Comparison of ENCODE assay signal across 8 cellular contexts in the genomic region with DNA sequence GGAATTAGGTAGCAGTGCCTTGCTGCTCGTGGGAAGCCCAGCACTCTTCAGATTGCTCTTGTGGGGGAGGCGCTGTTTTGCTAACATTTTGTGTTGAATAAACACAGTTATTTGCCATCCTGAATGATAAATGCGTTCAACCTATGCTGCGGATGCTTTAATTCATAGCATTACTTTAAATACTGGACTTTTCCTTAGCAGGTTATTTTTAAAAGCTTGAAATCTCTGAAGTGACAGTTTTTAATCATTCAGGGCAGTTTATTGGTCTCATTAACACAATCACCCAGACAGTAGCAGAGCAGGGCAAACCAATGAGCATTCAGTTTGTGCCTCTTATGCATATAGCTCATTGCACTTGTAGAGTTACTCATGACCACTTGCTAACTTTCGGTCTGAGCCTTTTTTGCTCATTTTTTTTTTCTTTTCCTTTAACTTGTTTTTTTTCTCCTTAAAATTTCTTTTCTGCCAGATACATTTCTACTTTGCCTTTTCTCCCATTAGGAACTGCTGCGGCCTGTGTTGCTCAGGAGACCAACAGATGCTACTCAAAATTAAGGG. TPM values are rescaled to one million over a fixed set of nuclear protein-coding genes. Genes with fewer than 3 reads are reported as not detected.
"Had no signal": no experiment of that assay in that cellular context is flagged by ENCODE, and none has a peak within 500 bp of the region (broad histone marks: within the 10 kb centered on the region; RNA-seq: fewer than 3 reads in every experiment).

No MANE protein-coding gene starts in this region.

- H3K9me3 Mint-ChIP-seq: IgD-negative memory B cell had no signal

- H3K36me3 Mint-ChIP-seq: IgD-negative memory B cell had no signal

- H3K36me3 ChIP-seq: HAP-1 had no signal

- H3K27ac Mint-ChIP-seq: IgD-negative memory B cell had no signal

- H3K4me3 ChIP-seq: GM23248, HAP-1 had no signal

- ATAC-seq: HCT116, HepG2 had no signal

- DNase-seq: GM23248, GOT3, H7 had no signal

- H3K4me3 Mint-ChIP-seq: IgD-negative memory B cell had no signal

- H3K27ac ChIP-seq: GM23248 had no signal

- H3K9me3 ChIP-seq: HAP-1 had no signal

RNA-seq across cellular contexts. Expression of a gene that starts 5.2 kb away (rescaled TPM):
- total RNA-seq: HepG2, HT-29 had no signal
